ENCODE assay signal across 15 cellular contexts in the genomic region with DNA sequence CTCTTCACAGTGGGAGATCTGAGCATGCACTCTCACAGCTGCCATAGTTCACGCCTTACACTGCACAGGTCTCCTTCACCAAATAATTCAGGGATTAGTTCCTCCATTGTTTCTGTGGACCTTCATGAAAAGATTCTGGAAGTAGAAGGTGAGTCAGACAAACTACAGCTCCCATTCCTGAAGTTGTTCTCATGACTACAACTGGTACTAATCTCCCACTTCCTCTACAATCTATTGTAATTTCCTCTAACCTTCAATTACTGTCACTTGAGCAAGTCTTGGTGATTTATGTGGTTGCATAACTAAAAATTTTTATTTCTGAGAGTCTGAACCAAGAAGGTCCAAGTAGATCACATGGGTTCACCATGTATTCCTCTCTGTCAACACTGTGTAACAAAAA.
DNase-seq lines count a peak whose midpoint lies in the region; ATAC-seq and TF ChIP-seq lines count a peak whose summit lies in the region.
"Had no signal": no experiment of that assay in that cellular context is flagged by ENCODE, and none has a peak within 500 bp of the region (broad histone marks: within the 10 kb centered on the region; RNA-seq: fewer than 3 reads in every experiment).

No MANE protein-coding gene starts in this region.

- H3K4me3 ChIP-seq in RWPE2 (ENCODE audit: severe bottlenecking), result no peak overlapping the region
- H3K4me3 ChIP-seq in GM23248, result no peak overlapping the region
- H3K4me3 ChIP-seq: A549, GM12878, GM23338 had no signal

- H3K4me1 ChIP-seq in RWPE2 (ENCODE audit: insufficient read depth, poor library complexity, severe bottlenecking), result no peaks in the 10 kb centered on the region
- no peaks in the 10 kb centered on the region for H3K4me1 ChIP-seq in foreskin keratinocyte
- no peaks in the 10 kb centered on the region for H3K4me1 ChIP-seq in GM23248 (ENCODE audit: insufficient read depth)
- H3K4me1 ChIP-seq: A549, Caco-2 had no signal

- H3K27me3 ChIP-seq in RWPE2 (ENCODE audit: insufficient read depth, poor library complexity, severe bottlenecking) (no peaks in the 10 kb centered on the region), foreskin keratinocyte (no peaks in the 10 kb centered on the region), GM23248 (replicated peaks; ENCODE audit: insufficient read depth) (no peaks in the 10 kb centered on the region)

- 13 to 25% methylated on average over 1 of the region's 1 CpG for WGBS in GM23248 (ENCODE audit: low coverage in 1 of 2, low lambda C conversion rate in 2 of 2, missing lambda C conversion rate in 2 of 2), 2 experiments

- in situ Hi-C loops in GM23248 (cut with MboI), result no loop called here

- H4K20me1 ChIP-seq in GM23248 (ENCODE audit: insufficient read depth), result no peaks in the 10 kb centered on the region

- H3K79me2 ChIP-seq in GM23248 (ENCODE audit: insufficient read depth), result no peaks in the 10 kb centered on the region

- H3K4me2 ChIP-seq in GM23248 (ENCODE audit: unreplicated experiment), result no peak overlapping the region
- H3K4me2 ChIP-seq: A549, GM23338 had no signal

- no peak for TF ChIP-seq RAD21 in Ishikawa (IDR thresholded peaks at IDR 0.05; ENCODE audit: low read depth)

- DNase-seq in ELR (ENCODE audit: low read depth) (peak; percentile 18), RWPE2 (ENCODE audit: low spot score) (no peak), foreskin keratinocyte (peak; percentile 32 to 74), SIG-M5 (lab: John Stamatoyannopoulos, UW) (no peak), H4 (ENCODE audit: low spot score) (no peak), GM23248 (no peak)
- DNase-seq: Caco-2; CD8-positive, alpha-beta memory T cell; H9; KG1 had no signal

- H3F3A ChIP-seq in GM23248 (ENCODE audit: insufficient read depth), result no peaks in the 10 kb centered on the region

- peak; percentile 38; the same call in 1 of the 3 replicates for ATAC-seq in RWPE2 (ENCODE audit: low read depth)
- ATAC-seq in foreskin keratinocyte, result peak; percentile 47
- no peak for ATAC-seq in HG03025 (IDR thresholded peaks at IDR 0.05; ENCODE audit: low FRiP score, unreplicated experiment)
- ATAC-seq: A549, GM12878, GM23338 had no signal

- no peaks in the 10 kb centered on the region; the same call in 1 of the 2 replicates for H3K9me2 ChIP-seq in GM23248 (ENCODE audit: insufficient read depth)

- no peak for TF ChIP-seq CTCF in RWPE2 (IDR thresholded peaks at IDR 0.05; ENCODE audit: poor library complexity, severe bottlenecking)
- no peak for TF ChIP-seq CTCF in foreskin keratinocyte (conservative IDR thresholded peaks at IDR 0.05)

- H3K36me3 ChIP-seq in RWPE2 (ENCODE audit: low read depth) (no peaks in the 10 kb centered on the region), GM23248 (ENCODE audit: low read depth) (no peaks in the 10 kb centered on the region)

- H3K9me3 ChIP-seq in RWPE2 (ENCODE audit: severe bottlenecking) (no peaks in the 10 kb centered on the region), GM23248 (ENCODE audit: low read depth) (no peaks in the 10 kb centered on the region)
- H3K9me3 ChIP-seq: A549, Caco-2 had no signal

- no peak overlapping the region for H2AFZ ChIP-seq in GM23248
- H2AFZ ChIP-seq: GM23338 had no signal

- TF ChIP-seq EP300 in Ishikawa (IDR thresholded peaks at IDR 0.05; ENCODE audit: borderline replicate concordance), result peak; percentile 60; the same call in 1 of the 2 replicates

- H3K27ac ChIP-seq in RWPE2 (ENCODE audit: poor library complexity, severe bottlenecking) (no peak overlapping the region), foreskin keratinocyte (no peak overlapping the region), GM23248 (no peak overlapping the region)
- H3K27ac ChIP-seq: A549 had no signal

- no peak overlapping the region for H3K9ac ChIP-seq in GM23248

TF ChIP-seq in Ishikawa, 13 proteins besides CTCF, POLR2A, EP300 and RAD21:
- TF ChIP-seq REST (IDR thresholded peaks at IDR 0.05; ENCODE audit: low read depth) (no peak), TCF12 (IDR thresholded peaks at IDR 0.05; ENCODE audit: low read depth) (0 out of 2 replicates have a peak, but pooled peaks have one; percentile 30), CREB1 (IDR thresholded peaks at IDR 0.05; ENCODE audit: low read depth) (no peak), NFIC (IDR thresholded peaks at IDR 0.05) (no peak), MAX (IDR thresholded peaks at IDR 0.05) (no peak), ZBTB7A (IDR thresholded peaks at IDR 0.05; ENCODE audit: low read depth) (no peak), CEBPB (IDR thresholded peaks at IDR 0.05) (0 out of 2 replicates have a peak, but pooled peaks have one; percentile 36), TAF1 (IDR thresholded peaks at IDR 0.05; ENCODE audit: low read depth) (no peak), TEAD4 (IDR thresholded peaks at IDR 0.05) (0 out of 2 replicates have a peak, but pooled peaks have one; percentile 29)
- TF ChIP-seq, protein P1, sequence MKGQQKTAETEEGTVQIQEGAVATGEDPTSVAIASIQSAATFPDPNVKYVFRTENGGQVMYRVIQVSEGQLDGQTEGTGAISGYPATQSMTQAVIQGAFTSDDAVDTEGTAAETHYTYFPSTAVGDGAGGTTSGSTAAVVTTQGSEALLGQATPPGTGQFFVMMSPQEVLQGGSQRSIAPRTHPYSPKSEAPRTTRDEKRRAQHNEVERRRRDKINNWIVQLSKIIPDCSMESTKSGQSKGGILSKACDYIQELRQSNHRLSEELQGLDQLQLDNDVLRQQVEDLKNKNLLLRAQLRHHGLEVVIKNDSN (IDR thresholded peaks at IDR 0.05), result no peak

Comparison
In these comparisons a context has a peak if more than half of its experiments do, and no peak if none do; other contexts are left out.
1. DNase-seq: peak in ELR (single experiment) and foreskin keratinocyte (2 of 2); none in RWPE2 (single experiment), SIG-M5 (single experiment), H4 (single experiment) and GM23248 (single experiment).